ENCODE assay signal across 1 cellular context in the genomic region with DNA sequence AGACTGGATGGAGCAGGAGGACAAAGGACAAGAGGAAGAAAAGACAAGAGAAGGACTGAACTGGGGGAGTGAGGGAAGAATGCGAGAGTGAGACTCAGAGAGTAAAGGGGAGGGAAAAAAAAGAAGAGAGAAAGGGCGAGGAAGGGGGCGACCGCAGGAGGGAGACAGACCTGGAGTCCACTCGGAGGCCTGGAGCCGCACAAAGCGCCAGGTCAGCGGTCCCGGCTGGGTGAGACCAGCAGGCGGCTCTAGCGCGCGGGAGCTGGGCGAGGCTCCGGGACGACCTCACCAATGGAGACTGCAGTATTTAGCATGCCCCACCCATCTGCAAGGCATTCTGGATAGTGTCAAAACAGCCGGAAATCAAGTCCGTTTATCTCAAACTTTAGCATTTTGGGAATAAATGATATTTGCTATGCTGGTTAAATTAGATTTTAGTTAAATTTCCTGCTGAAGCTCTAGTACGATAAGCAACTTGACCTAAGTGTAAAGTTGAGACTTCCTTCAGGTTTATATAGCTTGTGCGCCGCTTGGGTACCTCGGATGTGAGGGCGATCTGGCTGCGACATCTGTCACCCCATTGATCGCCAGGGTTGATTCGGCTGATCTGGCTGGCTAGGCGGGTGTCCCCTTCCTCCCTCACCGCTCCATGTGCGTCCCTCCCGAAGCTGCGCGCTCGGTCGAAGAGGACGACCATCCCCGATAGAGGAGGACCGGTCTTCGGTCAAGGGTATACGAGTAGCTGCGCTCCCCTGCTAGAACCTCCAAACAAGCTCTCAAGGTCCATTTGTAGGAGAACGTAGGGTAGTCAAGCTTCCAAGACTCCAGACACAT.
A peak's percentile ranks its signal among the peaks of the same experiment; 100 is the strongest.
TF ChIP-seq lines count a peak whose summit lies in the region.
"Not testable (repeated sequence)": the region's sequence is repeated elsewhere in the genome, so short reads cannot be mapped to it uniquely, and the experiment has no call there.

A gene with protein sequence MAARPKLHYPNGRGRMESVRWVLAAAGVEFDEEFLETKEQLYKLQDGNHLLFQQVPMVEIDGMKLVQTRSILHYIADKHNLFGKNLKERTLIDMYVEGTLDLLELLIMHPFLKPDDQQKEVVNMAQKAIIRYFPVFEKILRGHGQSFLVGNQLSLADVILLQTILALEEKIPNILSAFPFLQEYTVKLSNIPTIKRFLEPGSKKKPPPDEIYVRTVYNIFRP (minus strand): TSS at position 206 of the 834 bp plus-strand sequence. CDS start 1,041 bp downstream, outside the sequence.

TF ChIP-seq in HepG2, 621 proteins besides CTCF, POLR2A, EP300 and RAD21 (continued from another document and continues in another):
- TF ChIP-seq, protein P1, sequence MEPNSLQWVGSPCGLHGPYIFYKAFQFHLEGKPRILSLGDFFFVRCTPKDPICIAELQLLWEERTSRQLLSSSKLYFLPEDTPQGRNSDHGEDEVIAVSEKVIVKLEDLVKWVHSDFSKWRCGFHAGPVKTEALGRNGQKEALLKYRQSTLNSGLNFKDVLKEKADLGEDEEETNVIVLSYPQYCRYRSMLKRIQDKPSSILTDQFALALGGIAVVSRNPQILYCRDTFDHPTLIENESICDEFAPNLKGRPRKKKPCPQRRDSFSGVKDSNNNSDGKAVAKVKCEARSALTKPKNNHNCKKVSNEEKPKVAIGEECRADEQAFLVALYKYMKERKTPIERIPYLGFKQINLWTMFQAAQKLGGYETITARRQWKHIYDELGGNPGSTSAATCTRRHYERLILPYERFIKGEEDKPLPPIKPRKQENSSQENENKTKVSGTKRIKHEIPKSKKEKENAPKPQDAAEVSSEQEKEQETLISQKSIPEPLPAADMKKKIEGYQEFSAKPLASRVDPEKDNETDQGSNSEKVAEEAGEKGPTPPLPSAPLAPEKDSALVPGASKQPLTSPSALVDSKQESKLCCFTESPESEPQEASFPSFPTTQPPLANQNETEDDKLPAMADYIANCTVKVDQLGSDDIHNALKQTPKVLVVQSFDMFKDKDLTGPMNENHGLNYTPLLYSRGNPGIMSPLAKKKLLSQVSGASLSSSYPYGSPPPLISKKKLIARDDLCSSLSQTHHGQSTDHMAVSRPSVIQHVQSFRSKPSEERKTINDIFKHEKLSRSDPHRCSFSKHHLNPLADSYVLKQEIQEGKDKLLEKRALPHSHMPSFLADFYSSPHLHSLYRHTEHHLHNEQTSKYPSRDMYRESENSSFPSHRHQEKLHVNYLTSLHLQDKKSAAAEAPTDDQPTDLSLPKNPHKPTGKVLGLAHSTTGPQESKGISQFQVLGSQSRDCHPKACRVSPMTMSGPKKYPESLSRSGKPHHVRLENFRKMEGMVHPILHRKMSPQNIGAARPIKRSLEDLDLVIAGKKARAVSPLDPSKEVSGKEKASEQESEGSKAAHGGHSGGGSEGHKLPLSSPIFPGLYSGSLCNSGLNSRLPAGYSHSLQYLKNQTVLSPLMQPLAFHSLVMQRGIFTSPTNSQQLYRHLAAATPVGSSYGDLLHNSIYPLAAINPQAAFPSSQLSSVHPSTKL (CRISPR knock-in tag; IDR thresholded peaks at IDR 0.05): peak; percentile 73
- peak; percentile 61; the same call in 1 of the 2 replicates for TF ChIP-seq HNF4A (CRISPR knock-in tag; IDR thresholded peaks at IDR 0.05)
- peak; percentile 54; the same call in 1 of the 2 replicates for TF ChIP-seq ZNF275 (CRISPR knock-in tag; IDR thresholded peaks at IDR 0.05; ENCODE audit: borderline replicate concordance)
- TF ChIP-seq ZNF143 (CRISPR knock-in tag; IDR thresholded peaks at IDR 0.05): peak; percentile 92
- TF ChIP-seq ZNF121 (CRISPR knock-in tag; IDR thresholded peaks at IDR 0.05): 0 out of 2 replicates have a peak, but pooled peaks have one; percentile 26
- peak; percentile 36; the same call in 1 of the 2 replicates for TF ChIP-seq ZNF292 (CRISPR knock-in tag; IDR thresholded peaks at IDR 0.05; ENCODE audit: borderline replicate concordance, low read depth)
- peak; percentile 97 for TF ChIP-seq ZGPAT (CRISPR knock-in tag; IDR thresholded peaks at IDR 0.05)
- peak; percentile 44; the same call in 1 of the 2 replicates for TF ChIP-seq TFAP4 (IDR thresholded peaks at IDR 0.05; ENCODE audit: borderline replicate concordance, low read depth)
- TF ChIP-seq ZNF205 (CRISPR knock-in tag; IDR thresholded peaks at IDR 0.05): peak; percentile 95
- peak; percentile 52 for TF ChIP-seq YY1 (IDR thresholded peaks at IDR 0.05; ENCODE audit: insufficient read depth, insufficient replicate concordance, low read depth, low read length)
- TF ChIP-seq TAF1 (CRISPR knock-in tag; IDR thresholded peaks at IDR 0.05): peak; percentile 73; the same call in 1 of the 2 replicates
- 0 out of 2 replicates have a peak, but pooled peaks have one; percentile 64 for TF ChIP-seq RFXANK (CRISPR knock-in tag; IDR thresholded peaks at IDR 0.05)
- peak; percentile 59; the same call in 1 of the 2 replicates for TF ChIP-seq RCOR2 (CRISPR knock-in tag; IDR thresholded peaks at IDR 0.05)
- TF ChIP-seq ZSCAN9 (CRISPR knock-in tag; IDR thresholded peaks at IDR 0.05; ENCODE audit: borderline replicate concordance): peak; percentile 85
- TF ChIP-seq PITX1 (CRISPR knock-in tag; IDR thresholded peaks at IDR 0.05): peak; percentile 57; the same call in 1 of the 2 replicates
- 0 out of 2 replicates have a peak, but pooled peaks have one; percentile 30 for TF ChIP-seq ZNF773 (CRISPR knock-in tag; IDR thresholded peaks at IDR 0.05; ENCODE audit: borderline replicate concordance)
- TF ChIP-seq KAT7 (CRISPR knock-in tag; IDR thresholded peaks at IDR 0.05; ENCODE audit: borderline replicate concordance): peak; percentile 63; the same call in 1 of the 2 replicates
- peak; percentile 61 for TF ChIP-seq POGZ (CRISPR knock-in tag; IDR thresholded peaks at IDR 0.05)
- TF ChIP-seq YEATS4 (CRISPR knock-in tag; IDR thresholded peaks at IDR 0.05; ENCODE audit: borderline replicate concordance): peak; percentile 52; the same call in 1 of the 2 replicates
- TF ChIP-seq, protein P2, sequence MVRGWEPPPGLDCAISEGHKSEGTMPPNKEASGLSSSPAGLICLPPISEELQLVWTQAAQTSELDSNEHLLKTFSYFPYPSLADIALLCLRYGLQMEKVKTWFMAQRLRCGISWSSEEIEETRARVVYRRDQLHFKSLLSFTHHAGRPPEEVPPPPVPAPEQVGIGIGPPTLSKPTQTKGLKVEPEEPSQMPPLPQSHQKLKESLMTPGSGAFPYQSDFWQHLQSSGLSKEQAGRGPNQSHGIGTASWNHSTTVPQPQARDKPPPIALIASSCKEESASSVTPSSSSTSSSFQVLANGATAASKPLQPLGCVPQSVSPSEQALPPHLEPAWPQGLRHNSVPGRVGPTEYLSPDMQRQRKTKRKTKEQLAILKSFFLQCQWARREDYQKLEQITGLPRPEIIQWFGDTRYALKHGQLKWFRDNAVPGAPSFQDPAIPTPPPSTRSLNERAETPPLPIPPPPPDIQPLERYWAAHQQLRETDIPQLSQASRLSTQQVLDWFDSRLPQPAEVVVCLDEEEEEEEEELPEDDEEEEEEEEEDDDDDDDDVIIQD (CRISPR knock-in tag; IDR thresholded peaks at IDR 0.05; ENCODE audit: low read depth): peak; percentile 22
- peak; percentile 56; the same call in 1 of the 2 replicates for TF ChIP-seq KDM5A (IDR thresholded peaks at IDR 0.05; ENCODE audit: borderline replicate concordance, low read length)
- peak; percentile 34; the same call in 1 of the 2 replicates for TF ChIP-seq ZNF44 (CRISPR knock-in tag; IDR thresholded peaks at IDR 0.05)
- peak; percentile 71 for TF ChIP-seq GABPB1 (CRISPR knock-in tag; IDR thresholded peaks at IDR 0.05)
- TF ChIP-seq SMYD3 (CRISPR knock-in tag; IDR thresholded peaks at IDR 0.05): 0 out of 2 replicates have a peak, but pooled peaks have one; percentile 34
- TF ChIP-seq ELF4 (CRISPR knock-in tag; IDR thresholded peaks at IDR 0.05; ENCODE audit: borderline replicate concordance): 0 out of 2 replicates have a peak, but pooled peaks have one; percentile 8
- peak; percentile 87; the same call in 1 of the 2 replicates for TF ChIP-seq ZSCAN21 (CRISPR knock-in tag; IDR thresholded peaks at IDR 0.05; ENCODE audit: borderline replicate concordance)
- TF ChIP-seq ELF1 (CRISPR knock-in tag; IDR thresholded peaks at IDR 0.05): peak; percentile 46; the same call in 1 of the 2 replicates
- TF ChIP-seq TOPORS (CRISPR knock-in tag; IDR thresholded peaks at IDR 0.05): peak; percentile 74; the same call in 1 of the 2 replicates
- 0 out of 2 replicates have a peak, but pooled peaks have one; percentile 47 for TF ChIP-seq ZNF678 (CRISPR knock-in tag; IDR thresholded peaks at IDR 0.05)
- TF ChIP-seq NONO (IDR thresholded peaks at IDR 0.05): not testable (repeated sequence)
- TF ChIP-seq NONO (CRISPR knock-in tag; conservative IDR thresholded peaks at IDR 0.05): peak; percentile 90
- peak; percentile 59; the same call in 1 of the 2 replicates for TF ChIP-seq ZNF740 (CRISPR knock-in tag; IDR thresholded peaks at IDR 0.05)
- 0 out of 2 replicates have a peak, but pooled peaks have one; percentile 11 for TF ChIP-seq ZMYM2 (CRISPR knock-in tag; IDR thresholded peaks at IDR 0.05)
- TF ChIP-seq, protein P3, sequence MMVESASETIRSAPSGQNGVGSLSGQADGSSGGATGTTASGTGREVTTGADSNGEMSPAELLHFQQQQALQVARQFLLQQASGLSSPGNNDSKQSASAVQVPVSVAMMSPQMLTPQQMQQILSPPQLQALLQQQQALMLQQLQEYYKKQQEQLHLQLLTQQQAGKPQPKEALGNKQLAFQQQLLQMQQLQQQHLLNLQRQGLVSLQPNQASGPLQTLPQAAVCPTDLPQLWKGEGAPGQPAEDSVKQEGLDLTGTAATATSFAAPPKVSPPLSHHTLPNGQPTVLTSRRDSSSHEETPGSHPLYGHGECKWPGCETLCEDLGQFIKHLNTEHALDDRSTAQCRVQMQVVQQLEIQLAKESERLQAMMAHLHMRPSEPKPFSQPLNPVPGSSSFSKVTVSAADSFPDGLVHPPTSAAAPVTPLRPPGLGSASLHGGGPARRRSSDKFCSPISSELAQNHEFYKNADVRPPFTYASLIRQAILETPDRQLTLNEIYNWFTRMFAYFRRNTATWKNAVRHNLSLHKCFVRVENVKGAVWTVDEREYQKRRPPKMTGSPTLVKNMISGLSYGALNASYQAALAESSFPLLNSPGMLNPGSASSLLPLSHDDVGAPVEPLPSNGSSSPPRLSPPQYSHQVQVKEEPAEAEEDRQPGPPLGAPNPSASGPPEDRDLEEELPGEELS (CRISPR knock-in tag; IDR thresholded peaks at IDR 0.05): peak; percentile 73
- TF ChIP-seq, protein P4, sequence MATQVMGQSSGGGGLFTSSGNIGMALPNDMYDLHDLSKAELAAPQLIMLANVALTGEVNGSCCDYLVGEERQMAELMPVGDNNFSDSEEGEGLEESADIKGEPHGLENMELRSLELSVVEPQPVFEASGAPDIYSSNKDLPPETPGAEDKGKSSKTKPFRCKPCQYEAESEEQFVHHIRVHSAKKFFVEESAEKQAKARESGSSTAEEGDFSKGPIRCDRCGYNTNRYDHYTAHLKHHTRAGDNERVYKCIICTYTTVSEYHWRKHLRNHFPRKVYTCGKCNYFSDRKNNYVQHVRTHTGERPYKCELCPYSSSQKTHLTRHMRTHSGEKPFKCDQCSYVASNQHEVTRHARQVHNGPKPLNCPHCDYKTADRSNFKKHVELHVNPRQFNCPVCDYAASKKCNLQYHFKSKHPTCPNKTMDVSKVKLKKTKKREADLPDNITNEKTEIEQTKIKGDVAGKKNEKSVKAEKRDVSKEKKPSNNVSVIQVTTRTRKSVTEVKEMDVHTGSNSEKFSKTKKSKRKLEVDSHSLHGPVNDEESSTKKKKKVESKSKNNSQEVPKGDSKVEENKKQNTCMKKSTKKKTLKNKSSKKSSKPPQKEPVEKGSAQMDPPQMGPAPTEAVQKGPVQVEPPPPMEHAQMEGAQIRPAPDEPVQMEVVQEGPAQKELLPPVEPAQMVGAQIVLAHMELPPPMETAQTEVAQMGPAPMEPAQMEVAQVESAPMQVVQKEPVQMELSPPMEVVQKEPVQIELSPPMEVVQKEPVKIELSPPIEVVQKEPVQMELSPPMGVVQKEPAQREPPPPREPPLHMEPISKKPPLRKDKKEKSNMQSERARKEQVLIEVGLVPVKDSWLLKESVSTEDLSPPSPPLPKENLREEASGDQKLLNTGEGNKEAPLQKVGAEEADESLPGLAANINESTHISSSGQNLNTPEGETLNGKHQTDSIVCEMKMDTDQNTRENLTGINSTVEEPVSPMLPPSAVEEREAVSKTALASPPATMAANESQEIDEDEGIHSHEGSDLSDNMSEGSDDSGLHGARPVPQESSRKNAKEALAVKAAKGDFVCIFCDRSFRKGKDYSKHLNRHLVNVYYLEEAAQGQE (IDR thresholded peaks at IDR 0.05; ENCODE audit: borderline replicate concordance in 1 of 2, low read depth in 1 of 2, low read length in 2 of 2): peak in 1 of 2 experiments; percentile 58; a peak in 2 of 4 replicates
- peak; percentile 74; the same call in 1 of the 2 replicates for TF ChIP-seq ZNF513 (CRISPR knock-in tag; conservative IDR thresholded peaks at IDR 0.05)
